8 cellular contexts compared by ENCODE assay signal in genomic region chr16:12067714-12068401, GRCh38.
DNase-seq lines count a peak whose midpoint lies in the region; ATAC-seq and TF ChIP-seq lines count a peak whose summit lies in the region.

No MANE protein-coding gene starts in this region.

- H3K9me3 ChIP-seq in OCI-LY1 (ENCODE audit: low read length): no peaks in the 10 kb centered on the region

- H3K27me3 Mint-ChIP-seq in activated T-helper 1 cell treated with anti-CD3 and anti-CD28 coated beads, Interleukin-12 subunit alpha, Interleukin-12 subunit beta, Interleukin-2, Interleukin-4 antibody, amounts not matched to agents 30 ng/mL and 10 ng/mL and 1 ng/mL, durations not matched to agents 14 hours and 24 hours and 36 hours (ENCODE audit: insufficient read depth): no peaks in the 10 kb centered on the region

- peak; percentile 80 for DNase-seq in DMS53 (lab: John Stamatoyannopoulos, UW)
- peak; percentile 40 for DNase-seq in activated T-helper 1 cell treated with anti-CD3 and anti-CD28 coated beads, Interleukin-12 subunit alpha, Interleukin-12 subunit beta, Interleukin-2, Interleukin-4 antibody, amounts not matched to agents 30 ng/mL and 10 ng/mL and 1 ng/mL, durations not matched to agents 14 hours and 24 hours and 36 hours (ENCODE audit: low spot score)
- DNase-seq in foreskin keratinocyte: peak; percentile 24 to 59
- peak in 45 of 56 donors; percentile 6 to 76 (median 39) for DNase-seq in nucleus accumbens (lab: John Stamatoyannopoulos, UW)

- H3F3A ChIP-seq in OCI-LY1 (ENCODE audit: insufficient read depth, low read length): no peaks in the 10 kb centered on the region

- H3K4me1 ChIP-seq in OCI-LY1 (ENCODE audit: insufficient read depth, low read length, severe bottlenecking) (no peaks in the 10 kb centered on the region), foreskin keratinocyte (no peaks in the 10 kb centered on the region)

- peak; percentile 96 for TF ChIP-seq RAD21 in Ishikawa (IDR thresholded peaks at IDR 0.05; ENCODE audit: low read depth)

- no peak overlapping the region for H3K4me3 Mint-ChIP-seq in activated T-helper 1 cell treated with anti-CD3 and anti-CD28 coated beads, Interleukin-12 subunit alpha, Interleukin-12 subunit beta, Interleukin-2, Interleukin-4 antibody, amounts not matched to agents 30 ng/mL and 10 ng/mL and 1 ng/mL, durations not matched to agents 14 hours and 24 hours and 36 hours

- intact Hi-C loops in activated T-helper 1 cell treated with anti-CD3 and anti-CD28 coated beads, Interleukin-12 subunit alpha, Interleukin-12 subunit beta, Interleukin-2, Interleukin-4 antibody, amounts not matched to agents 30 ng/mL and 10 ng/mL and 1 ng/mL, durations not matched to agents 14 hours and 24 hours and 36 hours (cut with micrococcal nuclease): loop anchor here (1.0 to 10.0 kb wide), 8 partner anchors 91 to 1113 kb away; partner anchors contain the start of genes RSL1D1, SNX29 and ZC3H7A

- no peak overlapping the region for H2AFZ ChIP-seq in OCI-LY1 (ENCODE audit: low read length)

- H3K27ac ChIP-seq in OCI-LY1 (ENCODE audit: low read depth, low read length, poor library complexity, severe bottlenecking): no peak overlapping the region
- H3K27ac ChIP-seq in foreskin keratinocyte: no peak overlapping the region

- no peaks in the 10 kb centered on the region for H4K20me1 ChIP-seq in OCI-LY1 (ENCODE audit: insufficient read depth, low read length)

- H3K9ac ChIP-seq in OCI-LY1 (ENCODE audit: low read length): no peak overlapping the region

- H3K36me3 ChIP-seq in OCI-LY1 (ENCODE audit: insufficient read depth, low read length): peaks cover 29% of the 10 kb centered on the region

- no peak overlapping the region for H3K4me2 ChIP-seq in OCI-LY1 (ENCODE audit: low read length)

- H3K4me3 ChIP-seq in OCI-LY1 (ENCODE audit: low read depth, low read length, poor library complexity, severe bottlenecking): no peak overlapping the region

- TF ChIP-seq EP300 in Ishikawa (IDR thresholded peaks at IDR 0.05; ENCODE audit: borderline replicate concordance): no peak

- H3K9me2 ChIP-seq in OCI-LY1 (ENCODE audit: low read depth, low read length): no peaks in the 10 kb centered on the region

- TF ChIP-seq CTCF in OCI-LY1 (IDR thresholded peaks at IDR 0.05; ENCODE audit: low read length) (peak; percentile 95), foreskin keratinocyte (conservative IDR thresholded peaks at IDR 0.05) (peak; percentile 97)

- H3K36me3 Mint-ChIP-seq in activated T-helper 1 cell treated with anti-CD3 and anti-CD28 coated beads, Interleukin-12 subunit alpha, Interleukin-12 subunit beta, Interleukin-2, Interleukin-4 antibody, amounts not matched to agents 30 ng/mL and 10 ng/mL and 1 ng/mL, durations not matched to agents 14 hours and 24 hours and 36 hours (ENCODE audit: low read depth): no peaks in the 10 kb centered on the region

- H3K27me3 ChIP-seq in OCI-LY1 (ENCODE audit: insufficient read depth, low read length): no peaks in the 10 kb centered on the region
- H3K27me3 ChIP-seq in foreskin keratinocyte: no peaks in the 10 kb centered on the region

- peak; percentile 80 for ATAC-seq in foreskin keratinocyte
- ATAC-seq in HG03457 (IDR thresholded peaks at IDR 0.05; ENCODE audit: unreplicated experiment): no peak
- no peak for ATAC-seq in GM21515 (IDR thresholded peaks at IDR 0.05; ENCODE audit: unreplicated experiment)

- no peaks in the 10 kb centered on the region for H3K79me2 ChIP-seq in OCI-LY1 (ENCODE audit: insufficient read depth, low read length)

- no peaks in the 10 kb centered on the region for H3K4me1 Mint-ChIP-seq in activated T-helper 1 cell treated with anti-CD3 and anti-CD28 coated beads, Interleukin-12 subunit alpha, Interleukin-12 subunit beta, Interleukin-2, Interleukin-4 antibody, amounts not matched to agents 30 ng/mL and 10 ng/mL and 1 ng/mL, durations not matched to agents 14 hours and 24 hours and 36 hours (ENCODE audit: low read depth)

- H3K27ac Mint-ChIP-seq in activated T-helper 1 cell treated with anti-CD3 and anti-CD28 coated beads, Interleukin-12 subunit alpha, Interleukin-12 subunit beta, Interleukin-2, Interleukin-4 antibody, amounts not matched to agents 30 ng/mL and 10 ng/mL and 1 ng/mL, durations not matched to agents 14 hours and 24 hours and 36 hours: no peak overlapping the region

- H3K9me3 Mint-ChIP-seq in activated T-helper 1 cell treated with anti-CD3 and anti-CD28 coated beads, Interleukin-12 subunit alpha, Interleukin-12 subunit beta, Interleukin-2, Interleukin-4 antibody, amounts not matched to agents 30 ng/mL and 10 ng/mL and 1 ng/mL, durations not matched to agents 14 hours and 24 hours and 36 hours: no peaks in the 10 kb centered on the region

TF ChIP-seq in Ishikawa, 13 proteins besides CTCF, POLR2A, EP300 and RAD21:
- TF ChIP-seq REST (IDR thresholded peaks at IDR 0.05; ENCODE audit: low read depth) (peak; percentile 35; the same call in 1 of the 2 replicates), NFIC (IDR thresholded peaks at IDR 0.05) (no peak)
